ENCODE assay signal across 21 cellular contexts in the genomic region with DNA sequence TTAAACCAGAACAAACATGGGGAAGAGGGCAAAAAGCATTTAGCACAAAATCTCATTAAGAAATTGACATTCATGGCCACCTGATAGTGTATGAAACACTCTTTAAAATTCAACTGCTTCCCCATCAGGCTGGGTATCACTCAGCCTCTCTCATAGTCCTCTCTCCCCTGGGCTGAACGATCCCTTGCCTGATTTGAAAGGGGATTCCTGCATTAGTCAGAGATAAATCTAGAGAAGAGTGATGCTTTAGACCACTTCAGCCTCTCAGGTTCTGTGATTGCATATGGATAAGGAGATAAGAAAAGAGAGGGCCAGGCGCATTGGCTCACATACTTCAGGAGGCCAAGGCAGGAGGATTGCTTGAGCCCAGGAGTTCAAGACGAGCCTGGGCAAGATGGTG.
DNase-seq lines count a peak whose midpoint lies in the region; ATAC-seq and TF ChIP-seq lines count a peak whose summit lies in the region.
"Had no signal": no experiment of that assay in that cellular context is flagged by ENCODE, and none has a peak within 500 bp of the region (broad histone marks: within the 10 kb centered on the region; RNA-seq: fewer than 3 reads in every experiment).

No MANE protein-coding gene starts in this region.

- peak overlapping the region; percentile 63 for H3K14ac ChIP-seq in IMR-90 (replicated peaks; ENCODE audit: low read depth, low read length)

- H3K4ac ChIP-seq in IMR-90 (ENCODE audit: low read depth, low read length): peak overlapping the region; percentile 40; the same call in 1 of the 2 replicates
- no peak overlapping the region for H3K4ac ChIP-seq in mesendoderm (ENCODE audit: low read depth, low read length)

- H2BK120ac ChIP-seq in IMR-90 (ENCODE audit: low read depth, low read length) (peak overlapping the region; percentile 11; the same call in 1 of the 2 replicates), mesendoderm (ENCODE audit: low read depth, low read length) (no peak overlapping the region)

- CTCF ChIA-PET in IMR-90 (lab: Yijun Ruan, JAX): no interaction called here

- no peak overlapping the region for H4K8ac ChIP-seq in IMR-90 (ENCODE audit: low read depth in 2 of 2, low read length in 2 of 2)
- no peak overlapping the region for H4K8ac ChIP-seq in mesendoderm (ENCODE audit: low read depth, low read length)

- TF ChIP-seq CTCF in IMR-90 (conservative IDR thresholded peaks at IDR 0.05; ENCODE audit: low read depth, low read length) (no peak), psoas muscle (IDR thresholded peaks at IDR 0.05) (no peak)

- H2BK15ac ChIP-seq in IMR-90 (ENCODE audit: low read depth, low read length) (peak overlapping the region; percentile 24; the same call in 1 of the 3 replicates), mesendoderm (replicated peaks; ENCODE audit: low read depth) (no peak overlapping the region)

- H3K79me2 ChIP-seq in mesendoderm (ENCODE audit: control insufficient read depth, insufficient read depth, low read length): no peaks in the 10 kb centered on the region

- dilution Hi-C loops in IMR-90 (cut with HindIII; ENCODE audit: low sequenced_read_pairs, unreplicated experiment): no loop called here

- H2BK20ac ChIP-seq in IMR-90 (ENCODE audit: low read depth, low read length): peak overlapping the region; percentile 59; the same call in 1 of the 2 replicates

- H3K36me3 ChIP-seq in IMR-90 (ENCODE audit: control insufficient read depth, insufficient read depth, low read length) (0 out of 2 replicates have a peak, but pooled peaks cover 2% of the 10 kb centered on the region), mesendoderm (ENCODE audit: control insufficient read depth, insufficient read depth, low read length) (no peaks in the 10 kb centered on the region), psoas muscle (ENCODE audit: insufficient read depth in 1 of 2, low read depth in 1 of 2) (no peaks in the 10 kb centered on the region)

- H3K23ac ChIP-seq in IMR-90 (ENCODE audit: low read depth, low read length): no peak overlapping the region
- no peak overlapping the region for H3K23ac ChIP-seq in mesendoderm (ENCODE audit: low read length)

- no CpG with 5 or more reads among the region's 3 CpGs for WGBS in IMR-90 (ENCODE audit: extremely low coverage in 2 of 2, insufficient read length in 1 of 2), 2 experiments
- WGBS in mesendoderm (ENCODE audit: extremely low coverage, insufficient coverage, low lambda C conversion rate): no CpG with 5 or more reads among the region's 3 CpGs
- 87 to 95% (median 89%) methylated on average over 3 of the region's 3 CpGs for WGBS in psoas muscle, 3 donors

- H3K9me3 ChIP-seq in IMR-90 (ENCODE audit: control insufficient read depth, insufficient read depth, low read length) (no peaks in the 10 kb centered on the region), psoas muscle (no peaks in the 10 kb centered on the region)

- H3K9me1 ChIP-seq in IMR-90 (ENCODE audit: insufficient read depth, low read length): peaks cover 9% of the 10 kb centered on the region

- peak; percentile 40 for DNase-seq in IMR-90
- peak; percentile 45 for DNase-seq in SK-N-DZ (ENCODE audit: low spot score)
- DNase-seq in mesendoderm: peak; percentile 56
- no peak for DNase-seq in HuH-7.5 (ENCODE audit: low spot score)
- no peak for DNase-seq in psoas muscle
- no peak for DNase-seq in NCI-H1092 (lab: John Stamatoyannopoulos, UW)
- DNase-seq: C1 segment of cervical spinal cord; CD8-positive, alpha-beta memory T cell; DMS153; MM.1S; NCI-H1694; NCI-H2029 treated with DMSO at 0.1 percent for 48 hours; NCI-H2171 treated with DMSO at 0.1 percent for 48 hours; NCI-H446; NCI-H524 treated with DMSO at 0.1 percent for 48 hours; SHP77; SW 1271 had no signal

- H3K27me3 ChIP-seq in IMR-90 (ENCODE audit: control insufficient read depth, insufficient read depth, low read length) (no peaks in the 10 kb centered on the region), mesendoderm (ENCODE audit: insufficient read depth, low read length, poor library complexity) (no peaks in the 10 kb centered on the region), psoas muscle (ENCODE audit: insufficient read depth in 3 of 3, low read length in 2 of 3) (no peaks in the 10 kb centered on the region)

- H2BK5ac ChIP-seq in IMR-90 (ENCODE audit: low read depth, low read length, poor library complexity, severe bottlenecking) (no peak overlapping the region), mesendoderm (ENCODE audit: low read length) (no peak overlapping the region)

- H3K4me3 ChIP-seq in IMR-90 (ENCODE audit: insufficient read depth, low read depth, low read length) (no peak overlapping the region), mesendoderm (ENCODE audit: low read length) (no peak overlapping the region), psoas muscle (no peak overlapping the region)

- H2AK5ac ChIP-seq in IMR-90 (ENCODE audit: low read depth, low read length) (peak overlapping the region; percentile 7; the same call in 1 of the 2 replicates), mesendoderm (ENCODE audit: low read length) (no peak overlapping the region)

- no peak overlapping the region for H4K5ac ChIP-seq in IMR-90 (ENCODE audit: low read depth, low read length)
- H4K5ac ChIP-seq in mesendoderm (ENCODE audit: low read length): no peak overlapping the region

- ATAC-seq in GM18868 (IDR thresholded peaks at IDR 0.05; ENCODE audit: unreplicated experiment) (peak; percentile 66), IMR-90 (ENCODE audit: low read depth) (no peak), GM18502 (IDR thresholded peaks at IDR 0.05; ENCODE audit: poor library complexity, unreplicated experiment) (no peak), psoas muscle (no peak)

- no TSS peak for BruUV-seq in IMR-90 (replicated peaks; lab: Mats Ljungman, UMichigan)

- no peak overlapping the region for H3K4me2 ChIP-seq in IMR-90 (ENCODE audit: low read depth, low read length)
- H3K4me2 ChIP-seq in mesendoderm (ENCODE audit: low read length): no peak overlapping the region
- H3K4me2 ChIP-seq: KMS-11 had no signal

- no peak overlapping the region for H3K9ac ChIP-seq in IMR-90 (ENCODE audit: low read depth, low read length)
- no peak overlapping the region for H3K9ac ChIP-seq in mesendoderm (ENCODE audit: low read length)
- H3K9ac ChIP-seq: KMS-11 had no signal

- H4K91ac ChIP-seq in IMR-90 (ENCODE audit: insufficient read depth, low read depth, low read length): no peak overlapping the region

- H3K56ac ChIP-seq in IMR-90 (ENCODE audit: extremely low read depth, insufficient read depth, low read length) (no peak overlapping the region), mesendoderm (ENCODE audit: low read length) (no peak overlapping the region)

- H3K27ac ChIP-seq in IMR-90 (ENCODE audit: insufficient read depth, low read length) (no peak overlapping the region), mesendoderm (ENCODE audit: low read depth, low read length) (no peak overlapping the region), psoas muscle (no peak overlapping the region)
- H3K27ac ChIP-seq: KMS-11, RWPE1 had no signal

- no peak for TF ChIP-seq POLR2A in IMR-90 (IDR thresholded peaks at IDR 0.05; ENCODE audit: low read depth, low read length)

- peaks cover 11% of the 10 kb centered on the region for H3K4me1 ChIP-seq in IMR-90 (ENCODE audit: control insufficient read depth, insufficient read depth, low read length)
- no peaks in the 10 kb centered on the region for H3K4me1 ChIP-seq in mesendoderm (ENCODE audit: control insufficient read depth, low read depth, low read length)
- H3K4me1 ChIP-seq in psoas muscle: no peaks in the 10 kb centered on the region

- in situ Hi-C loops in IMR-90 (cut with MboI; ENCODE audit: low sequenced_read_pairs): no loop called here

- POLR2A ChIA-PET in IMR-90 (lab: Charles Lee; ENCODE audit: unreplicated experiment): interaction anchor here (0.7 kb wide), 1 partner anchor 1092 kb away, joined by 4 read pairs; no protein-coding TSS in a partner anchor

- H3K79me1 ChIP-seq in IMR-90 (ENCODE audit: low read depth in 1 of 2, low read length in 2 of 2) (peaks cover 3 to 50% of the 10 kb centered on the region in 2 experiments; a peak in 3 of 4 replicates), mesendoderm (ENCODE audit: low read length) (no peaks in the 10 kb centered on the region)

- H3K18ac ChIP-seq in IMR-90 (ENCODE audit: low read depth, low read length): no peak overlapping the region
- H3K18ac ChIP-seq in mesendoderm (ENCODE audit: low read length): no peak overlapping the region

- no peak for TF ChIP-seq RAD21 in IMR-90 (IDR thresholded peaks at IDR 0.05; ENCODE audit: low read length)

- H2AK9ac ChIP-seq in IMR-90 (replicated peaks; ENCODE audit: low read depth, low read length, poor library complexity): no peak overlapping the region

- no peak overlapping the region for H2AFZ ChIP-seq in IMR-90 (replicated peaks; ENCODE audit: low read length, poor library complexity)

- intact Hi-C loops in IMR-90 (cut with micrococcal nuclease) (no loop called here), psoas muscle (cut with DNase I) (no loop called here)

- H4K20me1 ChIP-seq in IMR-90 (ENCODE audit: insufficient read depth, low read length): no peaks in the 10 kb centered on the region

TF ChIP-seq in IMR-90, 13 proteins besides CTCF, POLR2A, EP300 and RAD21:
- TF ChIP-seq MAZ (IDR thresholded peaks at IDR 0.05; ENCODE audit: borderline replicate concordance, low read depth, low read length) (no peak), FOS (IDR thresholded peaks at IDR 0.05; ENCODE audit: low read depth, low read length) (no peak), CHD1 (IDR thresholded peaks at IDR 0.05; ENCODE audit: low read depth, low read length) (no peak), NFE2L2 (IDR thresholded peaks at IDR 0.05; ENCODE audit: low read depth, low read length) (no peak)

Comparison
In these comparisons a context has a peak if more than half of its experiments do, and no peak if none do; other contexts are left out.
1. DNase-seq: peak in IMR-90 (single experiment), SK-N-DZ (single experiment) and mesendoderm (single experiment); none in HuH-7.5 (single experiment), psoas muscle (0 of 2) and NCI-H1092 (single experiment).